In genomic region chr11:131773626-131774025, GRCh38 we compare ENCODE assay signal across 27 cellular contexts.
"Had no signal": no experiment of that assay in that cellular context is flagged by ENCODE, and none has a peak within 500 bp of the region (broad histone marks: within the 10 kb centered on the region; RNA-seq: fewer than 3 reads in every experiment).

No MANE protein-coding gene starts in this region.

- H3K9me3 ChIP-seq: Peyer's patch, SJSA1 had no signal

- H3K4me1 ChIP-seq: Peyer's patch, SJSA1 had no signal

- DNase-seq: activated B cell treated with CpG ODN at 0.5 μM for 24 hours; activated CD4-positive, alpha-beta T cell treated with anti-CD3 and anti-CD28 coated beads for 1 hour; activated CD4-positive, alpha-beta T cell treated with anti-CD3 and anti-CD28 coated beads, Interleukin-2, amount 10 ng/mL, durations not matched to agents 24 days and 14 days; activated CD4-positive, alpha-beta T cell treated with anti-CD3 and anti-CD28 coated beads, Interleukin-2, amount 50 U/mL, for 48 hours; activated CD8-positive, alpha-beta memory T cell treated with anti-CD3 and anti-CD28 coated beads, Interleukin-2, amount 10 ng/mL, durations not matched to agents 7 days and 5 days; activated effector memory CD4-positive, alpha-beta T cell treated with anti-CD3 and anti-CD28 coated beads, Interleukin-2, amount 50 U/mL, for 16 hours; activated naive CD4-positive, alpha-beta T cell treated with Interleukin-2 at 50 U/mL for 16 hours; activated naive CD8-positive, alpha-beta T cell treated with anti-CD3 and anti-CD28 coated beads, Interleukin-2, amount 50 U/mL, for 24 hours; activated T-cell treated with anti-CD3 and anti-CD28 coated beads, Interleukin-2, amount 50 U/mL, for 4 hours; amniotic stem cell; Kasumi-1; KBM-7; NCI-H1092; NCI-H1417 treated with DMSO at 0.1 percent for 48 hours; NCI-H1694; NCI-H2029 treated with DMSO at 0.1 percent for 48 hours; NCI-H345; NCI-H510A; NCI-H526 treated with DMSO at 0.1 percent for 48 hours; NCI-H82; Peyer's patch; SHP77; T-helper 17 cell; T-helper 9 cell had no signal

- H3K4me3 ChIP-seq: Peyer's patch, SJSA1 had no signal

- H3K27me3 ChIP-seq: Peyer's patch, SJSA1 had no signal

- H3K36me3 ChIP-seq: Peyer's patch, SJSA1 had no signal

- ATAC-seq: activated CD8-positive, alpha-beta memory T cell treated with anti-CD3 and anti-CD28 coated beads, Interleukin-2, amount 10 ng/mL, durations not matched to agents 7 days and 5 days; activated naive CD4-positive, alpha-beta T cell treated with anti-CD3 and anti-CD28 coated beads, Interleukin-2, amount 50 U/mL, for 72 hours; activated naive CD8-positive, alpha-beta T cell treated with anti-CD3 and anti-CD28 coated beads, Interleukin-2, amount 50 U/mL, for 24 hours; activated T-cell treated with anti-CD3 and anti-CD28 coated beads, Interleukin-2, amount 50 U/mL, for 4 hours; SK-N-SH treated with all-trans-retinoic acid at 6 μM for 48 hours; T-helper 17 cell had no signal

- H3K27ac ChIP-seq: Peyer's patch, SJSA1 had no signal
